In genomic region chr17:83174859-83175550, GRCh38 we compare ENCODE assay signal across 1 cellular context.
TF ChIP-seq lines count a peak whose summit lies in the region.

No MANE protein-coding gene starts in this region.

TF ChIP-seq in WTC11, 78 proteins besides CTCF, POLR2A, EP300 and RAD21 (continued from another document):
- no peak for TF ChIP-seq E2F4 (CRISPR knock-in tag; IDR thresholded peaks at IDR 0.05; ENCODE audit: borderline replicate concordance, low read depth)
- no peak for TF ChIP-seq JUN (CRISPR knock-in tag; IDR thresholded peaks at IDR 0.05)
- no peak for TF ChIP-seq RELA (CRISPR knock-in tag; IDR thresholded peaks at IDR 0.05; ENCODE audit: borderline replicate concordance)
- no peak for TF ChIP-seq USF2 (CRISPR knock-in tag; IDR thresholded peaks at IDR 0.05)
- TF ChIP-seq NR3C1 (CRISPR knock-in tag; conservative IDR thresholded peaks at IDR 0.05; ENCODE audit: low read depth) = no peak
- TF ChIP-seq MAX (CRISPR knock-in tag; IDR thresholded peaks at IDR 0.05) = no peak
- no peak for TF ChIP-seq NR1H2 (CRISPR knock-in tag; IDR thresholded peaks at IDR 0.05)
- TF ChIP-seq ZBTB21 (CRISPR knock-in tag; IDR thresholded peaks at IDR 0.05; ENCODE audit: borderline replicate concordance) = no peak
- TF ChIP-seq E2F1 (CRISPR knock-in tag; IDR thresholded peaks at IDR 0.05) = no peak
- TF ChIP-seq SP1 (CRISPR knock-in tag; conservative IDR thresholded peaks at IDR 0.05) = no peak
